Comparison of ENCODE assay signal across 9 cellular contexts in genomic region chr1:160726498-160727391, GRCh38. TPM values are rescaled to one million over a fixed set of nuclear protein-coding genes. Genes with fewer than 3 reads are reported as not detected.
DNase-seq lines count a peak whose midpoint lies in the region; ATAC-seq, FAIRE-seq and TF ChIP-seq lines count a peak whose summit lies in the region.
"Had no signal": no experiment of that assay in that cellular context is flagged by ENCODE, and none has a peak within 500 bp of the region (broad histone marks: within the 10 kb centered on the region; RNA-seq: fewer than 3 reads in every experiment).

No MANE protein-coding gene starts in this region.

- no peak for FAIRE-seq in RCC 7860 (lab: Jason Lieb, UNC)

- H3K36me3 Mint-ChIP-seq in glutamatergic neuron (ENCODE audit: unreplicated experiment) (no peaks in the 10 kb centered on the region), osteocyte (ENCODE audit: unreplicated experiment) (no peaks in the 10 kb centered on the region)

- H3K27ac Mint-ChIP-seq in glutamatergic neuron (ENCODE audit: unreplicated experiment) (no peak overlapping the region), osteocyte (ENCODE audit: unreplicated experiment) (no peak overlapping the region)
- H3K27ac Mint-ChIP-seq: dendritic cell treated with granulocyte-macrophage colony-stimulating factor and Interleukin-4, amounts not matched to agents 40 ng/mL and 50 ng/mL, for 4 days had no signal

- H3K36me3 ChIP-seq in KOPT-K1 (ENCODE audit: insufficient read depth, low read length): no peaks in the 10 kb centered on the region

- H3K9me3 Mint-ChIP-seq in glutamatergic neuron (ENCODE audit: unreplicated experiment): peaks cover 1% of the 10 kb centered on the region
- no peaks in the 10 kb centered on the region for H3K9me3 Mint-ChIP-seq in osteocyte (ENCODE audit: unreplicated experiment)
- H3K9me3 Mint-ChIP-seq: dendritic cell treated with granulocyte-macrophage colony-stimulating factor and Interleukin-4, amounts not matched to agents 40 ng/mL and 50 ng/mL, for 4 days had no signal

- peak overlapping the region; percentile 47 for H3K27ac ChIP-seq in KOPT-K1 (ENCODE audit: low read depth, low read length, poor library complexity, severe bottlenecking)

- H3K4me1 Mint-ChIP-seq in glutamatergic neuron (ENCODE audit: low read depth, unreplicated experiment) (no peaks in the 10 kb centered on the region), osteocyte (ENCODE audit: unreplicated experiment) (no peaks in the 10 kb centered on the region)

- no peak overlapping the region for H3K4me3 Mint-ChIP-seq in glutamatergic neuron (ENCODE audit: unreplicated experiment)
- H3K4me3 Mint-ChIP-seq in osteocyte (ENCODE audit: unreplicated experiment): no peak overlapping the region
- H3K4me3 Mint-ChIP-seq: dendritic cell treated with granulocyte-macrophage colony-stimulating factor and Interleukin-4, amounts not matched to agents 40 ng/mL and 50 ng/mL, for 4 days had no signal

- no peaks in the 10 kb centered on the region for H3K9me3 ChIP-seq in KOPT-K1 (ENCODE audit: insufficient read depth, low read length, poor library complexity, severe bottlenecking)

- no peaks in the 10 kb centered on the region for H3K27me3 Mint-ChIP-seq in glutamatergic neuron (ENCODE audit: unreplicated experiment)
- peaks cover 4% of the 10 kb centered on the region for H3K27me3 Mint-ChIP-seq in osteocyte (ENCODE audit: unreplicated experiment)
- H3K27me3 Mint-ChIP-seq: dendritic cell treated with granulocyte-macrophage colony-stimulating factor and Interleukin-4, amounts not matched to agents 40 ng/mL and 50 ng/mL, for 4 days had no signal

- TF ChIP-seq CTCF in glutamatergic neuron (IDR thresholded peaks at IDR 0.05; ENCODE audit: partially characterized antibody, unreplicated experiment): peak; percentile 78
- peak; percentile 51 for TF ChIP-seq CTCF in osteocyte (IDR thresholded peaks at IDR 0.05)

- ATAC-seq in GM21528 (IDR thresholded peaks at IDR 0.05; ENCODE audit: low FRiP score, unreplicated experiment): peak; percentile 54
- no peak for ATAC-seq in GM21360 (IDR thresholded peaks at IDR 0.05; ENCODE audit: unreplicated experiment)

- DNase-seq in DMS153 treated with DMSO at 0.1 percent for 48 hours (lab: John Stamatoyannopoulos, UW; ENCODE audit: unreplicated experiment) (peak; percentile 79), RCC 7860 (ENCODE audit: low spot score) (peak; percentile 16), glutamatergic neuron (peak; percentile 56), osteocyte (ENCODE audit: extremely low spot score, unreplicated experiment) (no peak)
- peak; percentile 52 for DNase-seq in activated naive CD4-positive, alpha-beta T cell treated with anti-CD3 and anti-CD28 coated beads, Interleukin-2, amount 50 U/mL, for 16 hours

RNA-seq across cellular contexts. Expression of gene SLAMF7, which starts 12.3 kb away (rescaled TPM):
- total RNA-seq in glutamatergic neuron (ENCODE audit: unreplicated experiment): not detected
- total RNA-seq in osteocyte: not detected in 2 replicates

RNA-seq across cellular contexts. Expression of gene CD48, which starts 15.1 kb away (rescaled TPM):
- total RNA-seq in glutamatergic neuron (ENCODE audit: unreplicated experiment): not detected
- total RNA-seq in osteocyte: not detected in 2 replicates
